In the genomic region with DNA sequence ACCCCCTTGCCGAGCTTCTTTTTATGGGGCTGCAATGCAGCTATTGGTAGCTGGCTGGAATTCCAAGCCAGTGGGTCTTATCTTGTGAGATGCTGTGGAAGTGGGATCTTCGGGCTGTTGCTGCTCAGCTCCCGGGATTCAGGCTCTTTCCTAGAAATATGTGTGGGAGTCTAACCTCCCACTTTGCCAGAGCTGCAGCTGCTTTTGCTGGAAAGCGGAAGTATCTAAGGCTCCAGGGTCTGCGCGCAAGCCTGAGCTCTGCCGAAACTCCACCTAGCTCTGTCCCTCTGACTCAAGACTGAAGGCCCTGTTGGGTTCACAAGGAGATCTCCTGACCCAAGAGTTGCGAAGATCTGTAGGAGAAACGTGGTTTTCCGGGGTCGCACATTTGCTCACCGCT, we compare ENCODE assay signal across 20 cellular contexts.
"Had no signal": no experiment of that assay in that cellular context is flagged by ENCODE, and none has a peak within 500 bp of the region (broad histone marks: within the 10 kb centered on the region; RNA-seq: fewer than 3 reads in every experiment).

No MANE protein-coding gene starts in this region.

- DNase-seq: activated CD4-positive, alpha-beta memory T cell treated with anti-CD3 and anti-CD28 coated beads, Interleukin-2, amount 10 ng/mL, durations not matched to agents 7 days and 5 days; activated CD4-positive, alpha-beta T cell treated with anti-CD3 and anti-CD28 coated beads for 4 hours; activated CD8-positive, alpha-beta memory T cell treated with anti-CD3 and anti-CD28 coated beads, Interleukin-2, amount 10 ng/mL, durations not matched to agents 7 days and 5 days; activated naive CD4-positive, alpha-beta T cell treated with Interleukin-2 at 50 U/mL for 16 hours; activated naive CD8-positive, alpha-beta T cell treated with anti-CD3 and anti-CD28 coated beads, Interleukin-2, amount 10 ng/mL, durations not matched to agents 7 days and 5 days; activated T-cell treated with anti-CD3 and anti-CD28 coated beads, Interleukin-2, amount 50 U/mL, for 1 hour; body of pancreas; dorsolateral prefrontal cortex; endodermal cell; left colon; lower lobe of right lung; natural killer cell; retina; stimulated activated CD4-positive, alpha-beta T cell treated with anti-CD3 and anti-CD28 coated beads, Interleukin-2, amount 100 ng/mL, for 24 hours; stimulated activated naive CD8-positive, alpha-beta T cell treated with anti-CD3 and anti-CD28 coated beads, Interleukin-15, Interleukin-2, amounts not matched to agents 100 U/mL and 50 U/mL, for 24 hours; substantia nigra; SW 1271 had no signal

- H3K4me1 ChIP-seq: lower lobe of right lung, tibial nerve, vagina had no signal

- H3K4me3 ChIP-seq: body of pancreas, lower lobe of right lung, tibial nerve, vagina had no signal

- H3K27me3 ChIP-seq: body of pancreas, tibial nerve, vagina had no signal

- H3K9me3 ChIP-seq: body of pancreas, lower lobe of right lung, tibial nerve, vagina had no signal

- H3K27ac ChIP-seq: body of pancreas, dorsolateral prefrontal cortex, lower lobe of right lung, tibial nerve, vagina had no signal

- H3K36me3 ChIP-seq: lower lobe of right lung, tibial nerve, vagina had no signal

- ATAC-seq: activated CD8-positive, alpha-beta memory T cell treated with anti-CD3 and anti-CD28 coated beads, Interleukin-2, amount 10 ng/mL, durations not matched to agents 7 days and 5 days; body of pancreas; left colon; lower lobe of right lung; natural killer cell; stimulated activated naive CD8-positive, alpha-beta T cell treated with anti-CD3 and anti-CD28 coated beads, Interleukin-15, Interleukin-2, amounts not matched to agents 100 U/mL and 50 U/mL, for 24 hours; WTC11 had no signal
